8 cellular contexts compared by ENCODE assay signal in the genomic region with DNA sequence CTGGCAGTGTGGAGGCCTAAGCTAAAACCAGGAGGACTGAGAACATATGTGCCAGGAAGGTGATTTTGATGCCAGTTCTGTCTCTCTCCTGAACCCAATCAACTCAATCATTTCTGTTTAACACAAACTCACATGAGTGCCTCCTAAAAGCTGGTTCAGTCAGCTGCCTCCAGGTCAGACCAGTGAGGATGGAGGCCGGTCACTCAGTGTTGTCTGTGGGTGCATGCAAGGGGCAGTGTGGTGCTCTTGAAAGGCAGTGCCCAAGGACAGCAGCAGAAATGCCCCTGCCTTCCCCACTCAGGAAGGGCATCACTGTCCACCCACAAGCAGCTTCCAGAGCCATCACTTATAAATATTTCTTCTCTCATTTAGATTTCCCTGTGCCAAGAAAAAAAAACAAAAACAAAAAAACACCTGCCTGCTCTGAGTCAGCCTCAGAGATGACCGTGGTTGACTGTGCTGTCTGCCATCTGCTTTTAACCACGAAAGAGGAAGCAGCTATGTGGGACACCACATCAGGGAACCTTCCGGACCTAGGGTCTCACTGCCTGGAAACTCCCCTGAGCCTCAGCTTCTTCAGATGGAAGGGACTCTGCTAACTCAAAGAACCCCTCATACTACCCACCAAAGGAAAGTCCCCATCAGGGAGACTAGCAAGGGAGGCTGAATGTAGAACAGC. TPM values are rescaled to one million over a fixed set of nuclear protein-coding genes. Genes with fewer than 3 reads are reported as not detected.
DNase-seq lines count a peak whose midpoint lies in the region; ATAC-seq lines count a peak whose summit lies in the region.

No MANE protein-coding gene starts in this region.

- DNase-seq in GDM1 (lab: John Stamatoyannopoulos, UW) = peak; percentile 78
- DNase-seq in Kasumi-1 (lab: John Stamatoyannopoulos, UW) = peak; percentile 44 to 48
- DNase-seq in renal cortical epithelial cell (ENCODE audit: low read depth) = peak; percentile 60
- no peak for DNase-seq in retina
- no peak for DNase-seq in ecto neural progenitor cell (ENCODE audit: low spot score)

- peak overlapping the region; percentile 73 for H3K27ac ChIP-seq in cingulate gyrus (ENCODE audit: low read depth, low read length)

- ATAC-seq in GM21717 (IDR thresholded peaks at IDR 0.05; ENCODE audit: unreplicated experiment) = peak; percentile 52
- ATAC-seq in activated CD4-positive, CD25-positive, alpha-beta regulatory T cell treated with anti-CD3 and anti-CD28 coated beads, Interleukin-2, amount 50 U/mL, for 24 hours = peak; percentile 55 to 59

RNA-seq across cellular contexts. Expression of a gene that starts 39.1 kb away (rescaled TPM):
- total RNA-seq in renal cortical epithelial cell = 128 and 170 TPM in 2 replicates

Comparison
In these comparisons a context has a peak if more than half of its experiments do, and no peak if none do; other contexts are left out.
1. DNase-seq: peak in GDM1 (single experiment), Kasumi-1 (2 of 2) and renal cortical epithelial cell (single experiment); none in retina (single experiment) and ecto neural progenitor cell (single experiment).